In genomic region chr20:667351-668034, GRCh38 we compare ENCODE assay signal across 8 cellular contexts. TPM values are rescaled to one million over a fixed set of nuclear protein-coding genes. Genes with fewer than 3 reads are reported as not detected.
DNase-seq lines count a peak whose midpoint lies in the region; ATAC-seq and TF ChIP-seq lines count a peak whose summit lies in the region.

No MANE protein-coding gene starts in this region.

- H2AFZ ChIP-seq in SK-N-SH (ENCODE audit: low read depth) (no peak overlapping the region), hepatocyte (no peak overlapping the region)

- H3K4me1 ChIP-seq in SK-N-SH (ENCODE audit: control insufficient read depth in 1 of 2, insufficient read depth in 2 of 2, low read depth in 1 of 2, low read length in 1 of 2) (no peaks in the 10 kb centered on the region; a peak in 1 of 4 replicates), hepatocyte (ENCODE audit: insufficient read depth) (no peaks in the 10 kb centered on the region)

- POLR2A ChIA-PET in SK-N-SH (lab: Yijun Ruan, JAX), result interaction anchor here (1.9 kb wide), 1 partner anchor 33 kb away, joined by 4 read pairs; no protein-coding TSS in a partner anchor

- TF ChIP-seq CTCF in AG09309 (IDR thresholded peaks at IDR 0.05; ENCODE audit: control insufficient read depth, insufficient read depth, low read depth, low read length, missing control alignments) (peak; percentile 93), SK-N-SH (IDR thresholded peaks at IDR 0.05) (peak; percentile 86), hepatocyte (IDR thresholded peaks at IDR 0.05; ENCODE audit: poor library complexity) (peak; percentile 64)

- 38% methylated on average over 9 of the region's 9 CpGs for WGBS in SK-N-SH (ENCODE audit: low lambda C conversion rate)
- WGBS in hepatocyte (ENCODE audit: low lambda C conversion rate, missing lambda C conversion rate), result 42% methylated on average over 9 of the region's 9 CpGs

- peak; percentile 56 for TF ChIP-seq RAD21 in SK-N-SH (IDR thresholded peaks at IDR 0.05; ENCODE audit: low read length)

- CTCF ChIA-PET in SK-N-SH (lab: Yijun Ruan, JAX), result interaction anchor here (0.6 to 6.0 kb wide), 41 partner anchors 9 to 127 kb away, joined by 3 to 76 read pairs (median 5); partner anchors contain the start of genes SCRT2 and SRXN1

- H3K36me3 ChIP-seq in SK-N-SH (replicated peaks in 1 of 2; ENCODE audit: control insufficient read depth in 1 of 2, insufficient read depth in 2 of 2, low read length in 1 of 2), result no peaks in the 10 kb centered on the region
- H3K36me3 ChIP-seq in hepatocyte (replicated peaks; ENCODE audit: insufficient read depth, low read depth), result no peaks in the 10 kb centered on the region

- no peak overlapping the region for H3K9ac ChIP-seq in SK-N-SH

- no peaks in the 10 kb centered on the region for H3K36me3 Mint-ChIP-seq in activated naive CD8-positive, alpha-beta T cell treated with anti-CD3 and anti-CD28 coated beads, Interleukin-2, amount 50 U/mL, for 24 hours (ENCODE audit: low read depth)
- no peaks in the 10 kb centered on the region for H3K36me3 Mint-ChIP-seq in stimulated activated memory B cell treated with anti-CD40 and anti-IgM and Interleukin-4, amounts not matched to agents 10 μg/mL and 1 μg/mL and 100 μg/mL, for 72 hours

- H3K4me2 ChIP-seq in SK-N-SH (no peak overlapping the region), hepatocyte (no peak overlapping the region)

- H3K4me3 Mint-ChIP-seq in activated naive CD8-positive, alpha-beta T cell treated with anti-CD3 and anti-CD28 coated beads, Interleukin-2, amount 50 U/mL, for 24 hours, result no peak overlapping the region
- H3K4me3 Mint-ChIP-seq in stimulated activated memory B cell treated with anti-CD40 and anti-IgM and Interleukin-4, amounts not matched to agents 10 μg/mL and 1 μg/mL and 100 μg/mL, for 72 hours, result no peak overlapping the region

- H3F3A ChIP-seq in SK-N-SH (replicated peaks; ENCODE audit: insufficient read depth), result no peaks in the 10 kb centered on the region

- no peak overlapping the region for H3K27ac Mint-ChIP-seq in activated naive CD8-positive, alpha-beta T cell treated with anti-CD3 and anti-CD28 coated beads, Interleukin-2, amount 50 U/mL, for 24 hours
- H3K27ac Mint-ChIP-seq in stimulated activated memory B cell treated with anti-CD40 and anti-IgM and Interleukin-4, amounts not matched to agents 10 μg/mL and 1 μg/mL and 100 μg/mL, for 72 hours, result no peak overlapping the region

- no peak for ATAC-seq in activated naive CD8-positive, alpha-beta T cell treated with anti-CD3 and anti-CD28 coated beads, Interleukin-2, amount 50 U/mL, for 24 hours
- no peak for ATAC-seq in stimulated activated memory B cell treated with anti-CD40 and anti-IgM and Interleukin-4, amounts not matched to agents 10 μg/mL and 1 μg/mL and 100 μg/mL, for 72 hours
- no peak for ATAC-seq in GM21786 (IDR thresholded peaks at IDR 0.05; ENCODE audit: unreplicated experiment)

- no peaks in the 10 kb centered on the region for H3K9me3 Mint-ChIP-seq in activated naive CD8-positive, alpha-beta T cell treated with anti-CD3 and anti-CD28 coated beads, Interleukin-2, amount 50 U/mL, for 24 hours
- H3K9me3 Mint-ChIP-seq in stimulated activated memory B cell treated with anti-CD40 and anti-IgM and Interleukin-4, amounts not matched to agents 10 μg/mL and 1 μg/mL and 100 μg/mL, for 72 hours, result no peaks in the 10 kb centered on the region

- H3K27ac ChIP-seq in SK-N-SH (ENCODE audit: low read depth in 2 of 2, low read length in 1 of 2) (no peak overlapping the region), hepatocyte (no peak overlapping the region)

- H3K9me3 ChIP-seq in SK-N-SH (no peaks in the 10 kb centered on the region), hepatocyte (ENCODE audit: low read depth) (no peaks in the 10 kb centered on the region)

- H4K20me1 ChIP-seq in SK-N-SH (ENCODE audit: insufficient read depth), result no peaks in the 10 kb centered on the region
- no peaks in the 10 kb centered on the region for H4K20me1 ChIP-seq in hepatocyte (ENCODE audit: insufficient read depth, poor library complexity, severe bottlenecking)

- peaks cover 7% of the 10 kb centered on the region for H3K4me1 Mint-ChIP-seq in activated naive CD8-positive, alpha-beta T cell treated with anti-CD3 and anti-CD28 coated beads, Interleukin-2, amount 50 U/mL, for 24 hours
- H3K4me1 Mint-ChIP-seq in stimulated activated memory B cell treated with anti-CD40 and anti-IgM and Interleukin-4, amounts not matched to agents 10 μg/mL and 1 μg/mL and 100 μg/mL, for 72 hours, result peaks cover 8% of the 10 kb centered on the region

- H3K9me2 ChIP-seq in SK-N-SH (no peaks in the 10 kb centered on the region), hepatocyte (replicated peaks; ENCODE audit: insufficient read depth) (no peaks in the 10 kb centered on the region)

- no peaks in the 10 kb centered on the region for H3K27me3 ChIP-seq in SK-N-SH (ENCODE audit: insufficient read depth)
- H3K27me3 ChIP-seq in hepatocyte, result peaks cover 26% of the 10 kb centered on the region

- TF ChIP-seq EP300 in SK-N-SH (IDR thresholded peaks at IDR 0.05; ENCODE audit: borderline replicate concordance in 1 of 2, low read depth in 1 of 2, low read length in 1 of 2), result no peak

- peaks cover 62% of the 10 kb centered on the region for H3K27me3 Mint-ChIP-seq in activated naive CD8-positive, alpha-beta T cell treated with anti-CD3 and anti-CD28 coated beads, Interleukin-2, amount 50 U/mL, for 24 hours
- peaks cover 96% of the 10 kb centered on the region for H3K27me3 Mint-ChIP-seq in stimulated activated memory B cell treated with anti-CD40 and anti-IgM and Interleukin-4, amounts not matched to agents 10 μg/mL and 1 μg/mL and 100 μg/mL, for 72 hours

- DNase-seq in AG09309 (ENCODE audit: low read depth), result no peak
- peak; percentile 75 for DNase-seq in GM19240 (ENCODE audit: insufficient read length, low spot score)
- DNase-seq in SK-N-SH, result peak; percentile 79
- peak; percentile 78 for DNase-seq in activated naive CD8-positive, alpha-beta T cell treated with anti-CD3 and anti-CD28 coated beads, Interleukin-2, amount 50 U/mL, for 24 hours
- DNase-seq in hepatocyte (ENCODE audit: low spot score), result peak; percentile 46
- DNase-seq in stimulated activated CD4-positive, alpha-beta T cell treated with anti-CD3 and anti-CD28 coated beads, Interleukin-2, amount 100 ng/mL, for 4 hours (ENCODE audit: low read depth), result peak; percentile 42

- H3K4me3 ChIP-seq in AG09309 (ENCODE audit: control insufficient read depth, low read depth, low read length) (no peak overlapping the region), SK-N-SH (ENCODE audit: low read depth in 2 of 2, low read length in 1 of 2) (peak overlapping the region in 1 of 2 experiments; percentile 17; a peak in 1 of 4 replicates), hepatocyte (no peak overlapping the region)

- H3K79me2 ChIP-seq in SK-N-SH (ENCODE audit: insufficient read depth) (no peaks in the 10 kb centered on the region), hepatocyte (no peaks in the 10 kb centered on the region)

TF ChIP-seq in SK-N-SH, 30 proteins besides CTCF, POLR2A, EP300 and RAD21:
- TF ChIP-seq SMC3 (IDR thresholded peaks at IDR 0.05; ENCODE audit: low read depth, low read length) (peak; percentile 65), USF2 (IDR thresholded peaks at IDR 0.05; ENCODE audit: borderline replicate concordance, low read depth, low read length) (no peak)

RNA-seq across cellular contexts. Expression of gene SCRT2, which starts 8.1 kb away (rescaled TPM):
- polyA plus RNA-seq in SK-N-SH (2012; rRNA removed), result not detected in 2 replicates
- 0.01 and 0.05 TPM in 2 replicates for polyA plus RNA-seq in SK-N-SH (2012; cell fraction: cytosol; rRNA removed)
- 0.04 and 0.08 TPM in 2 replicates for polyA plus RNA-seq in SK-N-SH (2012; cell fraction: nucleus; rRNA removed)
- not detected in 2 replicates for total RNA-seq in hepatocyte
- not detected in 2 replicates for polyA plus RNA-seq in hepatocyte

RNA-seq across cellular contexts. Expression of gene SRXN1, which starts 14.5 kb away (rescaled TPM):
- polyA plus RNA-seq in SK-N-SH (2012; rRNA removed) (26.2 and 36.0 TPM in 2 replicates), hepatocyte (26.9 and 39.6 TPM in 2 replicates)
- 31.0 and 35.8 TPM in 2 replicates for polyA plus RNA-seq in SK-N-SH (2012; cell fraction: cytosol; rRNA removed)
- 7.4 and 14.4 TPM in 2 replicates for polyA plus RNA-seq in SK-N-SH (2012; cell fraction: nucleus; rRNA removed)
- 40.0 and 42.2 TPM in 2 replicates for total RNA-seq in hepatocyte

RNA-seq across cellular contexts. Expression of gene TCF15, which starts 57.4 kb away (rescaled TPM):
- polyA plus RNA-seq in SK-N-SH (2012; rRNA removed) (0.15 TPM in 1 of 2 replicates, not detected in the other), hepatocyte (not detected in 2 replicates)
- 0.04 and 0.13 TPM in 2 replicates for polyA plus RNA-seq in SK-N-SH (2012; cell fraction: cytosol; rRNA removed)
- 0.04 TPM in 1 of 2 replicates, not detected in the other for polyA plus RNA-seq in SK-N-SH (2012; cell fraction: nucleus; rRNA removed)
- not detected in 2 replicates for total RNA-seq in hepatocyte
